In the genomic region with DNA sequence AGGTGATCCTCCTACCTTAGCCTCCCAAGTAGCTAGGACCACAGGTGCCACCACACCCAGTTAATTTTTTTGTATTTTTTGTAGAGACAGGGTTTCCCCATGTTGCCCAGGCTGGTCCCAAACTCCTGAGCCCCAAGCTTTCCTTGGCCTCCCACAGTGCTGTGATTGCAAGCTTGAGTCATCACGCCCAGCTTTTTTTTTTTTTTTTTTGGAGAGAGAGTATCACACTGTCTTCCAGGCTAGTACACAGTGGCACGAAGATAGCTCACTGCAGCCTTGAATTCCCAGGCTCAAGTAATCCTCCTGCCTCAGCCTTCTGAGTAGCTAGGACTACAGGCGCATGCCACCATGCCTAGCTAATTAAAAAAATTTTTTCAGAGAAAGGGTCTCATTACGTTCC, we compare ENCODE assay signal across 24 cellular contexts. TPM values are rescaled to one million over a fixed set of nuclear protein-coding genes. Genes with fewer than 3 reads are reported as not detected.
DNase-seq lines count a peak whose midpoint lies in the region; ATAC-seq and TF ChIP-seq lines count a peak whose summit lies in the region.
"Had no signal": no experiment of that assay in that cellular context is flagged by ENCODE, and none has a peak within 500 bp of the region (broad histone marks: within the 10 kb centered on the region; RNA-seq: fewer than 3 reads in every experiment).

No MANE protein-coding gene starts in this region.

- peaks cover 100% of the 10 kb centered on the region for H3K36me3 Mint-ChIP-seq in stimulated activated effector memory CD8-positive, alpha-beta T cell treated with anti-CD3 and anti-CD28 coated beads, Interleukin-12 subunit alpha, Interleukin-12 subunit beta, amount 100 ng/mL, for 72 hours

- peaks cover 5% of the 10 kb centered on the region; the same call in 1 of the 2 replicates for H3K4me1 ChIP-seq in GM23248 (ENCODE audit: insufficient read depth)
- H3K4me1 ChIP-seq: SJSA1 had no signal

- H3K9ac ChIP-seq in GM23248 = no peak overlapping the region

- H3K27me3 ChIP-seq in GM23248 (replicated peaks; ENCODE audit: insufficient read depth) = no peaks in the 10 kb centered on the region
- H3K27me3 ChIP-seq: cardiac muscle cell, dorsolateral prefrontal cortex, SJSA1 had no signal

- H3F3A ChIP-seq in GM23248 (ENCODE audit: insufficient read depth) = peaks cover 17% of the 10 kb centered on the region

- H3K9me2 ChIP-seq in GM23248 (ENCODE audit: insufficient read depth) = no peaks in the 10 kb centered on the region

- no peaks in the 10 kb centered on the region for H3K9me3 ChIP-seq in GM23248 (ENCODE audit: low read depth)
- H3K9me3 ChIP-seq: SJSA1 had no signal

- 73 to 75% methylated on average over 4 of the region's 4 CpGs for WGBS in GM23248 (ENCODE audit: low coverage in 1 of 2, low lambda C conversion rate in 2 of 2, missing lambda C conversion rate in 2 of 2), 2 experiments

- H3K4me2 ChIP-seq in GM23248 (ENCODE audit: unreplicated experiment) = no peak overlapping the region

- H3K4me3 ChIP-seq in GM23248 (no peak overlapping the region), choroid plexus epithelial cell (ENCODE audit: low read depth, low read length) (no peak overlapping the region)
- H3K4me3 ChIP-seq: cardiac muscle cell, dorsolateral prefrontal cortex, SJSA1 had no signal

- no peaks in the 10 kb centered on the region for H3K9me3 Mint-ChIP-seq in stimulated activated effector memory CD8-positive, alpha-beta T cell treated with anti-CD3 and anti-CD28 coated beads, Interleukin-12 subunit alpha, Interleukin-12 subunit beta, amount 100 ng/mL, for 72 hours
- H3K9me3 Mint-ChIP-seq: CD8-positive, alpha-beta T cell had no signal

- TF ChIP-seq CTCF in choroid plexus epithelial cell (conservative IDR thresholded peaks at IDR 0.05; ENCODE audit: low read depth, low read length) = no peak

- H3K4me1 Mint-ChIP-seq in stimulated activated effector memory CD8-positive, alpha-beta T cell treated with anti-CD3 and anti-CD28 coated beads, Interleukin-12 subunit alpha, Interleukin-12 subunit beta, amount 100 ng/mL, for 72 hours = peaks cover 28% of the 10 kb centered on the region

- H3K79me2 ChIP-seq in GM23248 (ENCODE audit: insufficient read depth) = peaks cover 23% of the 10 kb centered on the region; the same call in 1 of the 2 replicates

- in situ Hi-C loops in GM23248 (cut with MboI) = loop anchor here (25.0 kb wide), 1 partner anchor 671 kb away; no protein-coding TSS in a partner anchor

- no peak overlapping the region for H3K27ac ChIP-seq in GM23248
- H3K27ac ChIP-seq: cardiac muscle cell, epithelial cell of prostate, SJSA1 had no signal

- DNase-seq in GM23248 (peak; percentile 48), RKO (ENCODE audit: low spot score) (peak; percentile 22), choroid plexus epithelial cell (ENCODE audit: low read depth) (peak; percentile 81), occipital lobe (lab: John Stamatoyannopoulos, UW) (peak; percentile 6)
- DNase-seq in stimulated activated effector memory CD8-positive, alpha-beta T cell treated with anti-CD3 and anti-CD28 coated beads, Interleukin-12 subunit alpha, Interleukin-12 subunit beta, amount 100 ng/mL, for 72 hours (ENCODE audit: low spot score in 2 of 2) = no peak
- DNase-seq: activated CD4-positive, alpha-beta T cell treated with anti-CD3 and anti-CD28 coated beads, Interleukin-2, amount 50 U/mL, for 4 hours; activated effector memory CD4-positive, alpha-beta T cell treated with anti-CD3 and anti-CD28 coated beads, Interleukin-2, amount 50 U/mL, for 16 hours; CD8-positive, alpha-beta T cell; dorsolateral prefrontal cortex; kidney glomerular epithelial cell; NCI-H1436; NCI-H524; NK-92 treated with Interleukin-12 subunit alpha and Interleukin-12 subunit beta, amount 100 ng/mL, for 24 hours; stimulated activated CD4-positive, alpha-beta T cell treated with anti-CD3 and anti-CD28 coated beads, Interleukin-2, amount 100 ng/mL, for 48 hours; stimulated activated naive CD4-positive, alpha-beta T cell treated with Interleukin-2 at 50 U/mL for 16 hours had no signal

- no peak overlapping the region for H2AFZ ChIP-seq in GM23248

- ATAC-seq in stimulated activated effector memory CD8-positive, alpha-beta T cell treated with anti-CD3 and anti-CD28 coated beads, Interleukin-12 subunit alpha, Interleukin-12 subunit beta, amount 100 ng/mL, for 72 hours = no peak
- ATAC-seq in GM18870 (IDR thresholded peaks at IDR 0.05; ENCODE audit: unreplicated experiment) (no peak), HG03139 (IDR thresholded peaks at IDR 0.05; ENCODE audit: unreplicated experiment) (no peak)
- ATAC-seq: CD8-positive, alpha-beta T cell; HepG2; Panc1 had no signal

- peaks cover 71% of the 10 kb centered on the region for H3K36me3 ChIP-seq in GM23248 (ENCODE audit: low read depth)

- no peak overlapping the region for H3K4me3 Mint-ChIP-seq in stimulated activated effector memory CD8-positive, alpha-beta T cell treated with anti-CD3 and anti-CD28 coated beads, Interleukin-12 subunit alpha, Interleukin-12 subunit beta, amount 100 ng/mL, for 72 hours
- H3K4me3 Mint-ChIP-seq: CD8-positive, alpha-beta T cell had no signal

- H3K27ac Mint-ChIP-seq in stimulated activated effector memory CD8-positive, alpha-beta T cell treated with anti-CD3 and anti-CD28 coated beads, Interleukin-12 subunit alpha, Interleukin-12 subunit beta, amount 100 ng/mL, for 72 hours = no peak overlapping the region
- H3K27ac Mint-ChIP-seq: CD8-positive, alpha-beta T cell had no signal

- no peaks in the 10 kb centered on the region for H4K20me1 ChIP-seq in GM23248 (ENCODE audit: insufficient read depth)

RNA-seq across cellular contexts. Expression of gene HEATR9, which starts 27.2 kb away (rescaled TPM):
- not detected in 2 replicates for total RNA-seq in GM23248 (2014; rRNA removed; shearing (Covaris generic))
- polyA plus RNA-seq in GM23248 (2016; fragmentation: Nextera tagmentation; extraction: Ambion mirVana) = not detected in 2 replicates
- total RNA-seq in occipital lobe = not detected
- total RNA-seq: cardiac muscle cell, HepG2, renal cortical epithelial cell, SJSA1 had no signal
- polyA plus RNA-seq: HepG2 had no signal

RNA-seq across cellular contexts. Expression of gene TAF15, which starts 32.2 kb away (rescaled TPM):
- total RNA-seq in GM23248 (2014; rRNA removed; shearing (Covaris generic)) = 27.5 and 39.3 TPM in 2 replicates
- polyA plus RNA-seq in GM23248 (2016; fragmentation: Nextera tagmentation; extraction: Ambion mirVana) = 7.0 and 9.2 TPM in 2 replicates
- total RNA-seq in occipital lobe = 72.8 TPM

RNA-seq across cellular contexts. Expression of gene CCL5, which starts 38.7 kb away (rescaled TPM):
- not detected in 2 replicates for total RNA-seq in GM23248 (2014; rRNA removed; shearing (Covaris generic))
- not detected in 2 replicates for polyA plus RNA-seq in GM23248 (2016; fragmentation: Nextera tagmentation; extraction: Ambion mirVana)
- 0.47 TPM for total RNA-seq in occipital lobe
- total RNA-seq: cardiac muscle cell, renal cortical epithelial cell, SJSA1 had no signal

RNA-seq across cellular contexts. Expression of gene MMP28, which starts 46.1 kb away (rescaled TPM):
- total RNA-seq in GM23248 (2014; rRNA removed; shearing (Covaris generic)) = not detected in 2 replicates
- 0.25 TPM in 1 of 2 replicates, not detected in the other for polyA plus RNA-seq in GM23248 (2016; fragmentation: Nextera tagmentation; extraction: Ambion mirVana)
- total RNA-seq in occipital lobe = 8.9 TPM
- total RNA-seq: cardiac muscle cell; HepG2; T-helper 1 cell treated with Interleukin-12 subunit alpha and Interleukin-12 subunit beta and Interleukin-4 antibody, amounts not matched to agents 30 ng/mL and 1 ng/mL, for 36 hours had no signal
- polyA plus RNA-seq: HepG2 had no signal

Comparison
In these comparisons a context has a peak if more than half of its experiments do, and no peak if none do; other contexts are left out.
1. DNase-seq: peak in GM23248 (single experiment), RKO (single experiment), choroid plexus epithelial cell (single experiment) and occipital lobe (single experiment); none in stimulated activated effector memory CD8-positive, alpha-beta T cell treated with anti-CD3 and anti-CD28 coated beads, Interleukin-12 subunit alpha, Interleukin-12 subunit beta, amount 100 ng/mL, for 72 hours (0 of 2).